Comparison of ENCODE assay signal across 1 cellular context in genomic region chr2:73043978-73044832, GRCh38.
TF ChIP-seq lines count a peak whose summit lies in the region.

No MANE protein-coding gene starts in this region.

TF ChIP-seq in GM23338, 12 proteins besides CTCF, POLR2A, EP300 and RAD21 (continued from another document):
- TF ChIP-seq ZNF462 (CRISPR knock-in tag; IDR thresholded peaks at IDR 0.05) (no peak), ETS1 (IDR thresholded peaks at IDR 0.05) (no peak), REST (IDR thresholded peaks at IDR 0.05; ENCODE audit: unreplicated experiment) (no peak), JUNB (IDR thresholded peaks at IDR 0.05; ENCODE audit: unreplicated experiment) (no peak), NANOG (IDR thresholded peaks at IDR 0.05; ENCODE audit: borderline replicate concordance) (no peak), EZH2 (IDR thresholded peaks at IDR 0.05; ENCODE audit: low read depth, unreplicated experiment) (no peak), ZNF114 (CRISPR knock-in tag; IDR thresholded peaks at IDR 0.05) (no peak), POLR2AphosphoS5 (IDR thresholded peaks at IDR 0.05; ENCODE audit: low read depth) (no peak), STAT1 (IDR thresholded peaks at IDR 0.05; ENCODE audit: unreplicated experiment) (no peak), CREB1 (CRISPR knock-in tag; IDR thresholded peaks at IDR 0.05; ENCODE audit: low read depth) (no peak), EZH2phosphoT487 (IDR thresholded peaks at IDR 0.05; ENCODE audit: unreplicated experiment) (no peak)
TF ChIP-seq in GM23338: peak in this region for 0.
